Comparison of ENCODE assay signal across 1 cellular context in genomic region chr1:240562779-240563178, GRCh38.
TF ChIP-seq lines count a peak whose summit lies in the region.

No MANE protein-coding gene starts in this region.

TF ChIP-seq in HEK293, 187 proteins besides CTCF, POLR2A, EP300 and RAD21 (continued from another document):
- no peak for TF ChIP-seq ZNF645 (tag by site-specific recombination; IDR thresholded peaks at IDR 0.05)
- no peak for TF ChIP-seq ZNF660 (tag by site-specific recombination; IDR thresholded peaks at IDR 0.05)
- TF ChIP-seq YY2 (tag by site-specific recombination; IDR thresholded peaks at IDR 0.05) = peak; percentile 48
- TF ChIP-seq ZNF830 (tag by site-specific recombination; IDR thresholded peaks at IDR 0.05; ENCODE audit: low read depth) = no peak
- no peak for TF ChIP-seq OSR2 (tag by site-specific recombination; IDR thresholded peaks at IDR 0.05)
- TF ChIP-seq ZSCAN30 (tag by site-specific recombination; IDR thresholded peaks at IDR 0.05) = no peak
- no peak for TF ChIP-seq MZF1 (tag by site-specific recombination; IDR thresholded peaks at IDR 0.05; ENCODE audit: borderline replicate concordance)
- TF ChIP-seq ZNF354C (tag by site-specific recombination; IDR thresholded peaks at IDR 0.05; ENCODE audit: borderline replicate concordance, low read depth) = peak; percentile 89
- peak; percentile 39; the same call in 1 of the 2 replicates for TF ChIP-seq ZFP69B (tag by site-specific recombination; IDR thresholded peaks at IDR 0.05)
- no peak for TF ChIP-seq ZNF132 (tag by site-specific recombination; IDR thresholded peaks at IDR 0.05; ENCODE audit: borderline replicate concordance)
- TF ChIP-seq KLF16 (tag by site-specific recombination; IDR thresholded peaks at IDR 0.05) = no peak
- TF ChIP-seq FEZF1 (tag by site-specific recombination; IDR thresholded peaks at IDR 0.05) = no peak
- TF ChIP-seq ZNF140 (tag by site-specific recombination; IDR thresholded peaks at IDR 0.05) = no peak
- TF ChIP-seq AEBP2 (tag by site-specific recombination; IDR thresholded peaks at IDR 0.05; ENCODE audit: borderline replicate concordance) = no peak
- no peak for TF ChIP-seq EGR2 (tag by site-specific recombination; IDR thresholded peaks at IDR 0.05; ENCODE audit: low read depth)
- TF ChIP-seq ZBTB6 (tag by site-specific recombination; IDR thresholded peaks at IDR 0.05) = no peak
- TF ChIP-seq IKZF3 (tag by site-specific recombination; IDR thresholded peaks at IDR 0.05) = no peak
- TF ChIP-seq ZNF121 (tag by site-specific recombination; IDR thresholded peaks at IDR 0.05) = no peak
- TF ChIP-seq ZNF426 (tag by site-specific recombination; IDR thresholded peaks at IDR 0.05) = no peak
- TF ChIP-seq ZSCAN16 (tag by site-specific recombination; IDR thresholded peaks at IDR 0.05) = peak; percentile 45; the same call in 1 of the 2 replicates
- no peak for TF ChIP-seq SP7 (tag by site-specific recombination; IDR thresholded peaks at IDR 0.05)
- no peak for TF ChIP-seq ZNF791 (tag by site-specific recombination; IDR thresholded peaks at IDR 0.05)
- TF ChIP-seq PRDM6 (tag by site-specific recombination; IDR thresholded peaks at IDR 0.05) = no peak
- TF ChIP-seq ZNF670 (tag by site-specific recombination; IDR thresholded peaks at IDR 0.05; ENCODE audit: low read depth) = peak; percentile 97
- no peak for TF ChIP-seq ZNF148 (tag by site-specific recombination; IDR thresholded peaks at IDR 0.05; ENCODE audit: borderline replicate concordance)
- peak; percentile 23; the same call in 1 of the 2 replicates for TF ChIP-seq ZSCAN5A (tag by site-specific recombination; IDR thresholded peaks at IDR 0.05)
- no peak for TF ChIP-seq ZNF704 (tag by site-specific recombination; IDR thresholded peaks at IDR 0.05)
- TF ChIP-seq ZNF391 (tag by site-specific recombination; IDR thresholded peaks at IDR 0.05; ENCODE audit: borderline replicate concordance, low read depth) = no peak
- TF ChIP-seq ZNF549 (tag by site-specific recombination; IDR thresholded peaks at IDR 0.05) = no peak
